ENCODE assay signal across 14 cellular contexts in the genomic region with DNA sequence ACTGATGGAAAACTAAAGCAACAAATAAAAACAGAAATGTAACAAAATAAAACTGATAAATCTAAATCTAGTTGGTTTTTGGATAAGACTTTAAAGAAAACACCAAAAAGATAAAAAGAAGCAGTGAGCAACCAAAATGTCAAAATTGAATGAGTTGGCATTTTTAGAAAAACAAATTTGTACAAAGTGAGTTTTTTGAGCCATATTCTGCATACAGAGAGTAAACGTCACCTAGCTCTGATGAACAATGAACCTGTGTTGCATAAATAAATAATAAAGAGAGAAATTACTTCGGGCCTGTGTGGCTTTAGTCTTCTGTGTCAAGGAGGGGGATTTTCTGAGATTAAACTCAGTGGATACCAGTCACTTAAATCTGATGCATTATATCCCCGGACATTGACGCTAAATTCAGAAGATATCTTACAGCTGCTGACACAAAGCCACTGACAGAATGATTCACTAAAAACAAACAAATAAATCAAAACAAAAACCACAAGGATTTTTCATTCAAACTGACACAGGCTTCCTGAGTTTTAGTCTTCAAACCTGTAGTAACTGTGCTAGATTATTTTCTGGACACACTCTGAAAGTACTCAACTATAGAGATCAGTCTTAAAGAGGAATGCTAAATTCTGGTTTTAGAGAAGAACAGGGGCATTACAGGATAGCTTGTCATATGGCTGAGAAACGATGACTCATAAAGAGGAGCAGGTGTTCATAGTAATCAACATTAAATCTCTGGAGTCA.
DNase-seq lines count a peak whose midpoint lies in the region; ATAC-seq and TF ChIP-seq lines count a peak whose summit lies in the region.
"Had no signal": no experiment of that assay in that cellular context is flagged by ENCODE, and none has a peak within 500 bp of the region (broad histone marks: within the 10 kb centered on the region; RNA-seq: fewer than 3 reads in every experiment).

No MANE protein-coding gene starts in this region.

- no peak overlapping the region for H3K4me3 Mint-ChIP-seq in CD14-positive monocyte
- H3K4me3 Mint-ChIP-seq: activated CD4-positive, alpha-beta memory T cell treated with anti-CD3 and anti-CD28 coated beads, Interleukin-2, amount 10 ng/mL, durations not matched to agents 7 days and 5 days; activated naive CD4-positive, alpha-beta T cell treated with anti-CD3 and anti-CD28 coated beads, Interleukin-2, amount 10 ng/mL, durations not matched to agents 7 days and 5 days; naive B cell; T-helper 1 cell treated with Interleukin-12 subunit alpha and Interleukin-12 subunit beta and Interleukin-4 antibody, amounts not matched to agents 30 μg/mL and 1 μg/mL, for 36 hours had no signal

- H3K27me3 Mint-ChIP-seq in CD14-positive monocyte (ENCODE audit: low read depth in 3 of 3), result no peaks in the 10 kb centered on the region
- H3K27me3 Mint-ChIP-seq: activated CD4-positive, alpha-beta memory T cell treated with anti-CD3 and anti-CD28 coated beads, Interleukin-2, amount 10 ng/mL, durations not matched to agents 7 days and 5 days; activated naive CD4-positive, alpha-beta T cell treated with anti-CD3 and anti-CD28 coated beads, Interleukin-2, amount 10 ng/mL, durations not matched to agents 7 days and 5 days; naive B cell had no signal

- H3K27ac Mint-ChIP-seq in CD14-positive monocyte, result no peak overlapping the region
- H3K27ac Mint-ChIP-seq: activated CD4-positive, alpha-beta memory T cell treated with anti-CD3 and anti-CD28 coated beads, Interleukin-2, amount 10 ng/mL, durations not matched to agents 7 days and 5 days; activated naive CD4-positive, alpha-beta T cell treated with anti-CD3 and anti-CD28 coated beads, Interleukin-2, amount 10 ng/mL, durations not matched to agents 7 days and 5 days; naive B cell; T-helper 1 cell treated with Interleukin-12 subunit alpha and Interleukin-12 subunit beta and Interleukin-4 antibody, amounts not matched to agents 30 μg/mL and 1 μg/mL, for 36 hours had no signal

- no peaks in the 10 kb centered on the region for H3K4me1 Mint-ChIP-seq in CD14-positive monocyte
- H3K4me1 Mint-ChIP-seq: activated CD4-positive, alpha-beta memory T cell treated with anti-CD3 and anti-CD28 coated beads, Interleukin-2, amount 10 ng/mL, durations not matched to agents 7 days and 5 days; activated naive CD4-positive, alpha-beta T cell treated with anti-CD3 and anti-CD28 coated beads, Interleukin-2, amount 10 ng/mL, durations not matched to agents 7 days and 5 days; naive B cell had no signal

- H3K36me3 Mint-ChIP-seq in CD14-positive monocyte, result no peaks in the 10 kb centered on the region
- H3K36me3 Mint-ChIP-seq: activated naive CD4-positive, alpha-beta T cell treated with anti-CD3 and anti-CD28 coated beads, Interleukin-2, amount 10 ng/mL, durations not matched to agents 7 days and 5 days; naive B cell had no signal

- no peak for TF ChIP-seq CTCF in CD14-positive monocyte (IDR thresholded peaks at IDR 0.05)

- DNase-seq in A172 (ENCODE audit: low spot score) (peak; percentile 63), HT-29 (ENCODE audit: low spot score) (peak; percentile 57), NCI-H2171 treated with DMSO at 0.1 percent for 48 hours (lab: John Stamatoyannopoulos, UW) (peak; percentile 70), astrocyte of the hippocampus (ENCODE audit: low read depth, low spot score) (peak; percentile 4), foreskin melanocyte (no peak), NCI-H187 (lab: John Stamatoyannopoulos, UW) (no peak), CD14-positive monocyte (ENCODE audit: low spot score) (no peak)
- DNase-seq: activated CD4-positive, alpha-beta memory T cell treated with anti-CD3 and anti-CD28 coated beads, Interleukin-2, amount 10 ng/mL, durations not matched to agents 7 days and 5 days; activated naive CD4-positive, alpha-beta T cell treated with anti-CD3 and anti-CD28 coated beads, Interleukin-2, amount 10 ng/mL, durations not matched to agents 7 days and 5 days; GDM1; naive B cell; thyroid gland had no signal

- intact Hi-C loops in CD14-positive monocyte (cut with micrococcal nuclease), result no loop called here

- H3K9me3 Mint-ChIP-seq in CD14-positive monocyte, result no peaks in the 10 kb centered on the region
- H3K9me3 Mint-ChIP-seq: activated CD4-positive, alpha-beta memory T cell treated with anti-CD3 and anti-CD28 coated beads, Interleukin-2, amount 10 ng/mL, durations not matched to agents 7 days and 5 days; activated naive CD4-positive, alpha-beta T cell treated with anti-CD3 and anti-CD28 coated beads, Interleukin-2, amount 10 ng/mL, durations not matched to agents 7 days and 5 days; T-helper 1 cell treated with Interleukin-12 subunit alpha and Interleukin-12 subunit beta and Interleukin-4 antibody, amounts not matched to agents 30 μg/mL and 1 μg/mL, for 36 hours had no signal

- no peak for ATAC-seq in HG02642 (IDR thresholded peaks at IDR 0.05; ENCODE audit: poor library complexity, unreplicated experiment)

Comparison
In these comparisons a context has a peak if more than half of its experiments do, and no peak if none do; other contexts are left out.
1. DNase-seq: peak in A172 (single experiment), HT-29 (single experiment), NCI-H2171 treated with DMSO at 0.1 percent for 48 hours (single experiment) and astrocyte of the hippocampus (single experiment); none in foreskin melanocyte (single experiment), NCI-H187 (0 of 2) and CD14-positive monocyte (single experiment).